Comparison of ENCODE assay signal across 9 cellular contexts in the genomic region with DNA sequence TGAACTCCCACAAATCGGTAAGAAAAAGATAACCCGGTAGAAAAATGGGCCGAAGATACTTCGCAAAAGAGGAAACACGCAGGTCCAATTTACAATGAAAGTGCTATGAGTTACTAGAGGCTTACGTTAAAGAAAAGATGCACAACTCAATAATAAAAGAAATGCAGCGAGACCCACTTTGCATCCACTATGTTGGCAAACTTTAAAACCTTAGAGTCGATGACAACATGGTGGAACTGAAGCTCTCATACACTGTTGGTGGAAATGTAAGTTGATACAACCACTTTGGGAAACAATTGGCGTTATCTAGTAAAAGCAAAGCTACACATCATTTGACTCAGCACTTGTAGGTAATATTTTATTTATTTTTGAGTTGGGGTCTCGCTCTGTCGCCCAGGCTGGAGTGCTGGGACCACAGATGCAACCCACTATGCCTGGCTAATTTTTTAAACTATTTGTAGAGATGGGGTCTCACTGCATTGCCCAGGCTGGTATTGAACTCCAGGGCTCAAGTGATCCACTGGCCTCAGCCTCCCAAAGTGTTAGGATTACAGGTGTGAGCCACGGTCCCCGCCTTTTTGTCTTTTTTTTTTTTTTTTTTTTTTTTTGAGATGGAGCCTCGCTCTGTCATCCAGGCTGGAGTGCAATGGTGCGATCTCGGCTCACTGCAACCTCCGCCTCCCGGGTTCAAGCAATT. TPM values are rescaled to one million over a fixed set of nuclear protein-coding genes. Genes with fewer than 3 reads are reported as not detected.
DNase-seq lines count a peak whose midpoint lies in the region; ATAC-seq and TF ChIP-seq lines count a peak whose summit lies in the region.
"Had no signal": no experiment of that assay in that cellular context is flagged by ENCODE, and none has a peak within 500 bp of the region (broad histone marks: within the 10 kb centered on the region; RNA-seq: fewer than 3 reads in every experiment).

No MANE protein-coding gene starts in this region.

- peak overlapping the region; percentile 95 to 100 for H3K4me3 Mint-ChIP-seq in activated T-cell treated with anti-CD3 and anti-CD28 coated beads, Interleukin-2, amount 50 U/mL, for 72 hours

- ATAC-seq in activated T-cell treated with anti-CD3 and anti-CD28 coated beads, Interleukin-2, amount 50 U/mL, for 72 hours (replicated peaks in 1 of 2): no peak
- no peak for ATAC-seq in GM18505 (IDR thresholded peaks at IDR 0.05; ENCODE audit: unreplicated experiment)

- H3K4me3 ChIP-seq in adrenal gland (peak overlapping the region in 3 of 4 donors; percentile 66 to 95 (median 78)), liver (ENCODE audit: low read depth in 1 of 3, low read length in 3 of 3) (peak overlapping the region; percentile 64 to 99 (median 65)), tibial nerve (peak overlapping the region; percentile 70 to 97 (median 87))

- H3K9ac ChIP-seq in liver (ENCODE audit: low read depth in 1 of 2, low read length in 2 of 2): peak overlapping the region; percentile 87 to 93

- no peaks in the 10 kb centered on the region for H3K9me3 ChIP-seq in adrenal gland (replicated peaks in 1 of 3)
- no peaks in the 10 kb centered on the region for H3K9me3 ChIP-seq in liver (ENCODE audit: control insufficient read depth in 4 of 4, low read length in 3 of 4)
- H3K9me3 ChIP-seq in tibial nerve: no peaks in the 10 kb centered on the region

- H3K4me1 Mint-ChIP-seq in activated T-cell treated with anti-CD3 and anti-CD28 coated beads, Interleukin-2, amount 50 U/mL, for 72 hours (ENCODE audit: low read depth): peaks cover 32% of the 10 kb centered on the region

- no peak for TF ChIP-seq RAD21 in liver (IDR thresholded peaks at IDR 0.05)

- no peak for TF ChIP-seq POLR2A in adrenal gland (IDR thresholded peaks at IDR 0.05)
- no peak for TF ChIP-seq POLR2A in tibial nerve (IDR thresholded peaks at IDR 0.05)
- no peak for TF ChIP-seq POLR2A in GM18505 (IDR thresholded peaks at IDR 0.05; ENCODE audit: borderline replicate concordance, extremely low read depth, insufficient read depth, insufficient read length)

- DNase-seq in activated T-cell treated with anti-CD3 and anti-CD28 coated beads, Interleukin-2, amount 50 U/mL, for 72 hours: no peak
- DNase-seq in activated T-cell treated with anti-CD3 and anti-CD28 coated beads, Interleukin-2, amount 50 U/mL, for 48 hours: no peak
- DNase-seq in adrenal gland: no peak
- no peak for DNase-seq in tibial nerve (ENCODE audit: low spot score in 2 of 2)
- no peak for DNase-seq in hepatic stellate cell (ENCODE audit: low spot score)
- DNase-seq in NCI-H146 treated with DMSO at 0.1 percent for 48 hours (lab: John Stamatoyannopoulos, UW; ENCODE audit: unreplicated experiment): no peak

- H3K27ac ChIP-seq in adrenal gland: peak overlapping the region in 3 of 5 donors; percentile 78 to 91 (median 89)
- H3K27ac ChIP-seq in liver (ENCODE audit: low read depth in 1 of 2, low read length in 2 of 2): peak overlapping the region; percentile 51 to 84
- H3K27ac ChIP-seq in tibial nerve: peak overlapping the region; percentile 72 to 87 (median 78)

- TF ChIP-seq CTCF in adrenal gland (IDR thresholded peaks at IDR 0.05) (no peak), liver (IDR thresholded peaks at IDR 0.05; ENCODE audit: low read depth, low read length, missing input control) (no peak), tibial nerve (IDR thresholded peaks at IDR 0.05) (no peak)

- H3K27me3 Mint-ChIP-seq in activated T-cell treated with anti-CD3 and anti-CD28 coated beads, Interleukin-2, amount 50 U/mL, for 72 hours (ENCODE audit: low read depth): no peaks in the 10 kb centered on the region

- no peaks in the 10 kb centered on the region for H3K9me3 Mint-ChIP-seq in activated T-cell treated with anti-CD3 and anti-CD28 coated beads, Interleukin-2, amount 50 U/mL, for 72 hours

- peaks cover 4 to 7% of the 10 kb centered on the region in 2 donors for H3K36me3 Mint-ChIP-seq in activated T-cell treated with anti-CD3 and anti-CD28 coated beads, Interleukin-2, amount 50 U/mL, for 72 hours (ENCODE audit: insufficient read depth in 2 of 2)

- TF ChIP-seq EP300 in tibial nerve (IDR thresholded peaks at IDR 0.05): no peak

- H3K4me1 ChIP-seq in adrenal gland (replicated peaks in 1 of 2) (peaks cover 10 to 20% of the 10 kb centered on the region in 2 donors), liver (ENCODE audit: control insufficient read depth in 4 of 4, insufficient read depth in 4 of 4, low read length in 3 of 4) (peaks cover 5 to 24% (median 17%) of the 10 kb centered on the region in 4 donors), tibial nerve (peaks cover 4 to 34% (median 7%) of the 10 kb centered on the region in 4 donors)

- no peaks in the 10 kb centered on the region for H3K27me3 ChIP-seq in adrenal gland
- no peaks in the 10 kb centered on the region for H3K27me3 ChIP-seq in liver (ENCODE audit: control insufficient read depth in 4 of 4, insufficient read depth in 4 of 4, low read length in 3 of 4)
- H3K27me3 ChIP-seq in tibial nerve: no peaks in the 10 kb centered on the region

- intact Hi-C loops in adrenal gland (cut with DNase I): no loop called here

- H3K36me3 ChIP-seq in adrenal gland (replicated peaks in 1 of 2) (peaks cover 0 to 24% of the 10 kb centered on the region in 2 donors), liver (ENCODE audit: control insufficient read depth in 4 of 4, insufficient read depth in 3 of 4, low read depth in 1 of 4, low read length in 3 of 4) (peaks cover 0 to 11% (median 5%) of the 10 kb centered on the region in 4 donors), tibial nerve (peaks cover 0 to 24% (median 2%) of the 10 kb centered on the region in 3 donors)

- peak overlapping the region; percentile 99 for H3K27ac Mint-ChIP-seq in activated T-cell treated with anti-CD3 and anti-CD28 coated beads, Interleukin-2, amount 50 U/mL, for 72 hours

- 64 to 71% (median 67%) methylated on average over 15 to 18 of the region's 18 CpGs for WGBS in adrenal gland, 4 donors
- WGBS in liver: 69% methylated on average over 18 of the region's 18 CpGs
- WGBS in tibial nerve, 2 donors: 69 to 72% methylated on average over 18 of the region's 18 CpGs

TF ChIP-seq in liver, 16 proteins besides CTCF, POLR2A, EP300 and RAD21 (continues in another document):
- no peak for TF ChIP-seq RXRA (IDR thresholded peaks at IDR 0.05)
- no peak for TF ChIP-seq TAF1 (conservative IDR thresholded peaks at IDR 0.05)
- TF ChIP-seq GABPA (IDR thresholded peaks at IDR 0.05 in 1 of 2, conservative IDR thresholded peaks at IDR 0.05 in 1 of 2): no peak
- TF ChIP-seq FOXA2 (IDR thresholded peaks at IDR 0.05): no peak
- TF ChIP-seq ZBTB33 (IDR thresholded peaks at IDR 0.05): no peak
- no peak for TF ChIP-seq JUND (IDR thresholded peaks at IDR 0.05)
- TF ChIP-seq HNF4G (IDR thresholded peaks at IDR 0.05): no peak
- no peak for TF ChIP-seq ATF3 (IDR thresholded peaks at IDR 0.05)
- no peak for TF ChIP-seq HNF4A (conservative IDR thresholded peaks at IDR 0.05)
- no peak for TF ChIP-seq NR2F2 (IDR thresholded peaks at IDR 0.05)
- TF ChIP-seq YY1 (IDR thresholded peaks at IDR 0.05): no peak

RNA-seq across cellular contexts. Expression of gene GPATCH3, which starts 0.7 kb away (rescaled TPM):
- 10 to 100 TPM; 10.9 to 11.9 TPM for total RNA-seq in activated T-cell treated with anti-CD3 and anti-CD28 coated beads, Interleukin-2, amount 50 U/mL, for 72 hours
- total RNA-seq in adrenal gland: 10 to 100 TPM; 10.8 to 22.2 (median 14.9) TPM
- polyA plus RNA-seq in adrenal gland: 10 to 100 TPM in 2 of 3 donors, 1 to 10 TPM in 1; 9.2 to 36.7 (median 22.1) TPM
- total RNA-seq in liver: 1 to 10 TPM; 6.3 TPM
- 1 to 10 TPM; 5.8 to 6.2 TPM for polyA plus RNA-seq in liver
- total RNA-seq in tibial nerve: 10 to 100 TPM in 3 of 4 donors, 1 to 10 TPM in 1; 7.8 to 26.1 (median 12.5) TPM

RNA-seq across cellular contexts. Expression of gene GPN2, which starts 10.9 kb away (rescaled TPM):
- 10 to 100 TPM; 54.8 to 55.5 TPM for total RNA-seq in activated T-cell treated with anti-CD3 and anti-CD28 coated beads, Interleukin-2, amount 50 U/mL, for 72 hours
- total RNA-seq in adrenal gland: 10 to 100 TPM; 17.2 to 50.7 (median 35.0) TPM
- 10 to 100 TPM; 17.4 to 35.0 (median 19.1) TPM for polyA plus RNA-seq in adrenal gland
- 10 to 100 TPM in 1 of 2 donors, 1 to 10 TPM in 1; 9.5 to 10.3 TPM for total RNA-seq in liver
- 10 to 100 TPM; 10.5 to 12.7 TPM for polyA plus RNA-seq in liver
- total RNA-seq in tibial nerve: 10 to 100 TPM in 3 of 4 donors, 1 to 10 TPM in 1; 7.9 to 14.7 (median 13.8) TPM

RNA-seq across cellular contexts. Expression of gene NR0B2, which starts 12.8 kb away (rescaled TPM):
- total RNA-seq in activated T-cell treated with anti-CD3 and anti-CD28 coated beads, Interleukin-2, amount 50 U/mL, for 72 hours: not detected
- total RNA-seq in adrenal gland (10 to 100 TPM in 6 of 8 donors, 1 to 10 TPM in 2; 7.1 to 62.7 (median 14.9) TPM), liver (10 to 100 TPM; 15.7 to 24.2 TPM), tibial nerve (not detected)
- polyA plus RNA-seq in adrenal gland (1 to 10 TPM; 7.6 to 8.3 (median 8.0) TPM), liver (100 to 1,000 TPM in 1 of 2 donors, 10 to 100 TPM in 1; 56.9 to 166 TPM)
- total RNA-seq: RPMI7951 had no signal

RNA-seq across cellular contexts. Expression of gene NUDC, which starts 20.6 kb away (rescaled TPM):
- total RNA-seq in activated T-cell treated with anti-CD3 and anti-CD28 coated beads, Interleukin-2, amount 50 U/mL, for 72 hours: 10 to 100 TPM; 61.6 to 78.5 TPM
- total RNA-seq in adrenal gland (100 to 1,000 TPM in 4 of 8 donors, 10 to 100 TPM in 4; 63.3 to 232 (median 101) TPM), liver (10 to 100 TPM; 18.2 to 22.8 TPM), tibial nerve (10 to 100 TPM; 47.9 to 60.9 (median 57.0) TPM)
- polyA plus RNA-seq in adrenal gland (100 to 1,000 TPM in 1 of 3 donors, 10 to 100 TPM in 2; 66.6 to 257 (median 88.1) TPM), liver (10 to 100 TPM; 49.7 to 50.7 TPM)

RNA-seq across cellular contexts. Expression of gene SFN, which starts 38.0 kb away (rescaled TPM):
- 1 to 10 TPM in 1 of 2 donors, under 1 TPM in 1; 0.86 to 2.2 TPM for total RNA-seq in activated T-cell treated with anti-CD3 and anti-CD28 coated beads, Interleukin-2, amount 50 U/mL, for 72 hours
- total RNA-seq in adrenal gland (under 1 TPM in 4 of 8 donors, not detected in 4; 0.23 to 0.43 (median 0.40) TPM), liver (under 1 TPM in 1 of 2 donors, not detected in 1; 0.17 TPM), tibial nerve (not detected)
- polyA plus RNA-seq in adrenal gland (1 to 10 TPM in 1 of 3 donors, under 1 TPM in 2; 0.33 to 1.1 (median 0.56) TPM), liver (under 1 TPM in 1 of 2 donors, not detected in 1; 0.69 TPM)
- total RNA-seq: RPMI7951 had no signal

Comparison
In these comparisons a context has a peak if more than half of its experiments do, and no peak if none do; other contexts are left out.
1. RNA of gene NR0B2, which starts 12.8 kb away (total RNA-seq): 15.7 to 24.2 TPM in liver and 7.1 to 62.7 TPM in adrenal gland; not detected in activated T-cell treated with anti-CD3 and anti-CD28 coated beads, Interleukin-2, amount 50 U/mL, for 72 hours and not detected in tibial nerve; every median in the first group is over 4 times any median in the second.
2. Peak in every context shown above with its lines, with median percentiles within 50 percentile points of each other: H3K27ac ChIP-seq and H3K4me3 ChIP-seq.